14 cellular contexts compared by ENCODE assay signal in the genomic region with DNA sequence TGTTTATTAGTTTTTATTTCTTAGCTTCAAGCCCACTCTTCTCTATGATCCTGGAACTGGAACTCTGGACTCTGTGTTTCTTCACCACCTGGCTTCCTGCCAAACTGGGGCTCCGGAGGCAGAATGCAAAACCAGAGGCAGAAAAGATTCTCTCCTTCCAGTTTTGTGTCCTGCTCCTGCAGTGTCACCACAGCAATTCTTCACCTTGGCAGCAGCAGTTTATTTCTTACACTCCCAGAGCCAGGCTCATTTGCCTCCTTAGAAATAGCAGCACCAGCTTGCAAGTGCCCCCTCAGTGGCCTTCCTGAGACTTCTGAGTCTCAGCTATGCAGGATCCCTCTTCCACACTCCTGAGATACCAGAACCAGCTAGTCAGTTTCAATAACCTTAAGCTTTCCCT. TPM values are rescaled to one million over a fixed set of nuclear protein-coding genes. Genes with fewer than 3 reads are reported as not detected.
A peak's percentile ranks its signal among the peaks of the same experiment; 100 is the strongest.
DNase-seq lines count a peak whose midpoint lies in the region; ATAC-seq, FAIRE-seq and TF ChIP-seq lines count a peak whose summit lies in the region.
"Had no signal": no experiment of that assay in that cellular context is flagged by ENCODE, and none has a peak within 500 bp of the region (broad histone marks: within the 10 kb centered on the region; RNA-seq: fewer than 3 reads in every experiment).

No MANE protein-coding gene starts in this region.

- no peaks in the 10 kb centered on the region for H3K36me3 Mint-ChIP-seq in glutamatergic neuron (ENCODE audit: unreplicated experiment)
- H3K36me3 Mint-ChIP-seq: T-cell had no signal

- no peak for TF ChIP-seq CTCF in glutamatergic neuron (IDR thresholded peaks at IDR 0.05; ENCODE audit: partially characterized antibody, unreplicated experiment)

- H3K4me1 Mint-ChIP-seq in glutamatergic neuron (ENCODE audit: low read depth, unreplicated experiment), result no peaks in the 10 kb centered on the region

- DNase-seq in left ventricle myocardium superior (peak; percentile 24), cardiac septum (ENCODE audit: low spot score) (no peak), SK-N-DZ (ENCODE audit: low spot score) (peak; percentile 52), glutamatergic neuron (peak; percentile 14), urothelium cell line (ENCODE audit: low spot score) (peak; percentile 12), activated T-cell treated with anti-CD3 and anti-CD28 coated beads for 4 hours (no peak)
- DNase-seq: activated CD4-positive, alpha-beta memory T cell treated with anti-CD3 and anti-CD28 coated beads, Interleukin-2, amount 10 ng/mL, durations not matched to agents 7 days and 5 days; activated naive CD4-positive, alpha-beta T cell treated with Interleukin-2 at 50 U/mL for 16 hours; H9; retina; T-cell; transverse colon had no signal

- no peaks in the 10 kb centered on the region for H3K9me3 Mint-ChIP-seq in glutamatergic neuron (ENCODE audit: unreplicated experiment)
- H3K9me3 Mint-ChIP-seq: activated CD4-positive, alpha-beta memory T cell treated with anti-CD3 and anti-CD28 coated beads, Interleukin-2, amount 10 ng/mL, durations not matched to agents 7 days and 5 days; H9; T-cell had no signal

- H3K27me3 Mint-ChIP-seq in glutamatergic neuron (ENCODE audit: unreplicated experiment), result no peaks in the 10 kb centered on the region

- no peak overlapping the region for H3K27ac Mint-ChIP-seq in glutamatergic neuron (ENCODE audit: unreplicated experiment)
- H3K27ac Mint-ChIP-seq: activated CD4-positive, alpha-beta memory T cell treated with anti-CD3 and anti-CD28 coated beads, Interleukin-2, amount 10 ng/mL, durations not matched to agents 7 days and 5 days; H9; T-cell had no signal

- ATAC-seq in left ventricle myocardium superior, result no peak
- no peak for ATAC-seq in GM21515 (IDR thresholded peaks at IDR 0.05; ENCODE audit: unreplicated experiment)
- no peak for ATAC-seq in GM18909 (IDR thresholded peaks at IDR 0.05; ENCODE audit: poor library complexity, unreplicated experiment)
- ATAC-seq: T-cell had no signal

- intact Hi-C loops in left ventricle myocardium superior (cut with micrococcal nuclease), result no loop called here
- intact Hi-C loops in cardiac septum (cut with DNase I), result no loop called here

- H3K4me3 Mint-ChIP-seq in glutamatergic neuron (ENCODE audit: unreplicated experiment), result no peak overlapping the region
- H3K4me3 Mint-ChIP-seq: activated CD4-positive, alpha-beta memory T cell treated with anti-CD3 and anti-CD28 coated beads, Interleukin-2, amount 10 ng/mL, durations not matched to agents 7 days and 5 days; H9; T-cell had no signal

- FAIRE-seq in urothelium cell line (lab: Jason Lieb, UNC), result no peak

RNA-seq across cellular contexts. Expression of a gene that starts 26.7 kb away (rescaled TPM):
- 0.10 TPM for total RNA-seq in left ventricle myocardium superior
- total RNA-seq in cardiac septum, result 0.48 TPM
- 34.8 and 42.7 TPM in 2 replicates for polyA plus RNA-seq in SK-N-DZ (2014; cell fraction: cytosol; rRNA removed)
- 22.7 and 27.6 TPM in 2 replicates for polyA plus RNA-seq in SK-N-DZ (2014; cell fraction: nucleus; rRNA removed)
- 33.7 TPM for total RNA-seq in glutamatergic neuron (ENCODE audit: unreplicated experiment)

Comparison
In these comparisons a context has a peak if more than half of its experiments do, and no peak if none do; other contexts are left out.
1. DNase-seq: peak in left ventricle myocardium superior (single experiment), SK-N-DZ (single experiment), glutamatergic neuron (single experiment) and urothelium cell line (single experiment); none in cardiac septum (single experiment) and activated T-cell treated with anti-CD3 and anti-CD28 coated beads for 4 hours (single experiment).
2. RNA of a gene that starts 26.7 kb away (total RNA-seq): 33.7 TPM in glutamatergic neuron (single experiment); 0.48 TPM in cardiac septum (single experiment) and 0.10 TPM in left ventricle myocardium superior (single experiment); every median in the first group is over 10 times any median in the second.